Comparison of ENCODE assay signal across 8 cellular contexts in genomic region chr6:32796848-32797776, GRCh38. TPM values are rescaled to one million over a fixed set of nuclear protein-coding genes. Genes with fewer than 3 reads are reported as not detected.
A peak's percentile ranks its signal among the peaks of the same experiment; 100 is the strongest.
DNase-seq lines count a peak whose midpoint lies in the region; ATAC-seq, FAIRE-seq and TF ChIP-seq lines count a peak whose summit lies in the region.

No MANE protein-coding gene starts in this region.

- DNase-seq in AG04450 (ENCODE audit: low read depth, low spot score) (no peak), GM18507 (ENCODE audit: extremely low spot score, insufficient read length, low read depth) (no peak), NCI-H524 (lab: John Stamatoyannopoulos, UW) (peak; percentile 30 to 66), medulla oblongata (ENCODE audit: extremely low spot score) (peak; percentile 81)
- peak; percentile 90 for DNase-seq in activated CD8-positive, alpha-beta T cell treated with anti-CD3 and anti-CD28 coated beads for 36 hours
- DNase-seq in effector CD8-positive, alpha-beta T cell (lab: John Stamatoyannopoulos, UW): peak; percentile 75
- DNase-seq in stimulated activated CD8-positive, alpha-beta memory T cell treated with anti-CD3 and anti-CD28 coated beads, Interleukin-12 subunit alpha, Interleukin-12 subunit beta, amount 100 ng/mL, for 1 hour (ENCODE audit: low read depth): peak; percentile 74

- H3K27me3 ChIP-seq in AG04450 (ENCODE audit: control insufficient read depth, insufficient read depth, low read length): peaks cover 13% of the 10 kb centered on the region

- H3K27ac Mint-ChIP-seq in activated CD8-positive, alpha-beta T cell treated with anti-CD3 and anti-CD28 coated beads for 36 hours: no peak overlapping the region

- peaks cover 4% of the 10 kb centered on the region; the same call in 1 of the 2 replicates for H3K9me3 ChIP-seq in AG04450 (ENCODE audit: control insufficient read depth, insufficient read depth, low read length)

- peak; percentile 77 for TF ChIP-seq CTCF in AG04450 (IDR thresholded peaks at IDR 0.05; ENCODE audit: low read depth, low read length)
- TF ChIP-seq CTCF in activated CD8-positive, alpha-beta T cell treated with anti-CD3 and anti-CD28 coated beads for 36 hours (IDR thresholded peaks at IDR 0.05): peak; percentile 90

- H3K4me3 ChIP-seq in AG04450 (ENCODE audit: low read depth, low read length): peak overlapping the region; percentile 47

- peaks cover 41% of the 10 kb centered on the region for H3K27me3 Mint-ChIP-seq in activated CD8-positive, alpha-beta T cell treated with anti-CD3 and anti-CD28 coated beads for 36 hours

- no peak overlapping the region for H3K27ac ChIP-seq in AG04450 (ENCODE audit: low read depth, low read length)

- ATAC-seq in activated CD8-positive, alpha-beta T cell treated with anti-CD3 and anti-CD28 coated beads for 36 hours: peak; percentile 87
- no peak for ATAC-seq in HG02623 (IDR thresholded peaks at IDR 0.05; ENCODE audit: unreplicated experiment)

- FAIRE-seq in GM18507 (lab: Jason Lieb, UNC): peak; percentile 93

- CTCF ChIA-PET in AG04450 (lab: Charles Lee): interaction anchor here (0.6 to 3.4 kb wide), 12 partner anchors 11 to 384 kb away, joined by 3 to 26 read pairs (median 3); partner anchors contain the start of gene TAP2
- CTCF ChIA-PET in activated CD8-positive, alpha-beta T cell treated with anti-CD3 and anti-CD28 coated beads for 36 hours (lab: Charles Lee): interaction anchor here (0.8 to 4.3 kb wide), 15 partner anchors 9 to 383 kb away, joined by 3 to 32 read pairs (median 4); partner anchors contain the start of genes HLA-DQA2 and TAP2

- peaks cover 23% of the 10 kb centered on the region for H3K4me1 Mint-ChIP-seq in activated CD8-positive, alpha-beta T cell treated with anti-CD3 and anti-CD28 coated beads for 36 hours (ENCODE audit: low read depth)

- POLR2A ChIA-PET in AG04450 (lab: Yijun Ruan, JAX): no interaction called here
- POLR2A ChIA-PET in activated CD8-positive, alpha-beta T cell treated with anti-CD3 and anti-CD28 coated beads for 36 hours (lab: Charles Lee): interaction anchor here (0.5 to 0.8 kb wide), 2 partner anchors 10 to 184 kb away, joined by 3 read pairs; no protein-coding TSS in a partner anchor

- H3K36me3 Mint-ChIP-seq in activated CD8-positive, alpha-beta T cell treated with anti-CD3 and anti-CD28 coated beads for 36 hours (ENCODE audit: low read depth): no peaks in the 10 kb centered on the region

- H3K4me3 Mint-ChIP-seq in activated CD8-positive, alpha-beta T cell treated with anti-CD3 and anti-CD28 coated beads for 36 hours: peak overlapping the region; percentile 64

- intact Hi-C loops in activated CD8-positive, alpha-beta T cell treated with anti-CD3 and anti-CD28 coated beads for 36 hours (cut with micrococcal nuclease): loop anchor here (5.0 to 10.0 kb wide), 2 partner anchors 82 to 385 kb away; no protein-coding TSS in a partner anchor

- no peaks in the 10 kb centered on the region for H3K9me3 Mint-ChIP-seq in activated CD8-positive, alpha-beta T cell treated with anti-CD3 and anti-CD28 coated beads for 36 hours

RNA-seq across cellular contexts. Expression of gene HLA-DOB, which starts 19.7 kb away (rescaled TPM):
- not detected in 2 replicates for polyA plus RNA-seq in AG04450 (2011; rRNA removed)
- not detected in 2 replicates for polyA minus RNA-seq in AG04450 (2011; rRNA and poly(A)+ RNA removed)
- total RNA-seq in activated CD8-positive, alpha-beta T cell treated with anti-CD3 and anti-CD28 coated beads for 36 hours: 10 to 100 TPM; 10.2 to 11.6 TPM

RNA-seq across cellular contexts. Expression of gene HLA-DQB2, which starts 33.8 kb away (rescaled TPM):
- polyA plus RNA-seq in AG04450 (2011; rRNA removed): not detected in 2 replicates
- not detected in 2 replicates for polyA minus RNA-seq in AG04450 (2011; rRNA and poly(A)+ RNA removed)
- under 1 TPM in 1 of 2 experiments, not detected in 1; 0.60 TPM for total RNA-seq in activated CD8-positive, alpha-beta T cell treated with anti-CD3 and anti-CD28 coated beads for 36 hours

RNA-seq across cellular contexts. Expression of gene TAP2, which starts 41.4 kb away (rescaled TPM):
- 15.3 and 15.4 TPM in 2 replicates for polyA plus RNA-seq in AG04450 (2011; rRNA removed)
- 39.9 and 55.3 TPM in 2 replicates for polyA minus RNA-seq in AG04450 (2011; rRNA and poly(A)+ RNA removed)
- total RNA-seq in activated CD8-positive, alpha-beta T cell treated with anti-CD3 and anti-CD28 coated beads for 36 hours: 100 to 1,000 TPM; 110 to 113 TPM

RNA-seq across cellular contexts. Expression of gene PSMB8, which starts 46.7 kb away (rescaled TPM):
- polyA plus RNA-seq in AG04450 (2011; rRNA removed): 62.0 and 70.0 TPM in 2 replicates
- 25.3 and 28.0 TPM in 2 replicates for polyA minus RNA-seq in AG04450 (2011; rRNA and poly(A)+ RNA removed)
- 100 to 1,000 TPM; 370 to 371 TPM for total RNA-seq in activated CD8-positive, alpha-beta T cell treated with anti-CD3 and anti-CD28 coated beads for 36 hours

RNA-seq across cellular contexts. Expression of gene HLA-DQA2, which starts 55.9 kb away (rescaled TPM):
- not detected in 2 replicates for polyA plus RNA-seq in AG04450 (2011; rRNA removed)
- not detected in 2 replicates for polyA minus RNA-seq in AG04450 (2011; rRNA and poly(A)+ RNA removed)
- total RNA-seq in activated CD8-positive, alpha-beta T cell treated with anti-CD3 and anti-CD28 coated beads for 36 hours: under 1 TPM in 1 of 2 experiments, not detected in 1; 0.18 TPM

Comparison
In these comparisons a context has a peak if more than half of its experiments do, and no peak if none do; other contexts are left out.
1. DNase-seq: peak in NCI-H524 (2 of 2), activated CD8-positive, alpha-beta T cell treated with anti-CD3 and anti-CD28 coated beads for 36 hours (single experiment), effector CD8-positive, alpha-beta T cell (single experiment), medulla oblongata (single experiment) and stimulated activated CD8-positive, alpha-beta memory T cell treated with anti-CD3 and anti-CD28 coated beads, Interleukin-12 subunit alpha, Interleukin-12 subunit beta, amount 100 ng/mL, for 1 hour (single experiment); none in AG04450 (single experiment) and GM18507 (single experiment).